13 cellular contexts compared by ENCODE assay signal in genomic region chr3:50290116-50290745, GRCh38. TPM values are rescaled to one million over a fixed set of nuclear protein-coding genes. Genes with fewer than 3 reads are reported as not detected.
DNase-seq lines count a peak whose midpoint lies in the region; ATAC-seq and TF ChIP-seq lines count a peak whose summit lies in the region.
"Had no signal": no experiment of that assay in that cellular context is flagged by ENCODE, and none has a peak within 500 bp of the region (broad histone marks: within the 10 kb centered on the region; RNA-seq: fewer than 3 reads in every experiment).

No MANE protein-coding gene starts in this region.

- H3K27ac ChIP-seq in right atrium auricular region = no peak overlapping the region
- H3K27ac ChIP-seq in Peyer's patch = peak overlapping the region in 2 of 4 donors; percentile 72 to 85

- peaks cover 15% of the 10 kb centered on the region for H3K27me3 Mint-ChIP-seq in endothelial cell (ENCODE audit: unreplicated experiment)
- H3K27me3 Mint-ChIP-seq in stimulated activated naive B cell treated with anti-CD40 and anti-IgM and Interleukin-4, amounts not matched to agents 10 μg/mL and 1 μg/mL and 100 μg/mL, for 72 hours = no peaks in the 10 kb centered on the region
- H3K27me3 Mint-ChIP-seq: CD4-positive, alpha-beta memory T cell had no signal

- H3K4me1 Mint-ChIP-seq in endothelial cell (ENCODE audit: unreplicated experiment) = peaks cover 12% of the 10 kb centered on the region
- H3K4me1 Mint-ChIP-seq in stimulated activated naive B cell treated with anti-CD40 and anti-IgM and Interleukin-4, amounts not matched to agents 10 μg/mL and 1 μg/mL and 100 μg/mL, for 72 hours = peaks cover 20 to 24% of the 10 kb centered on the region in 2 donors

- no peaks in the 10 kb centered on the region for H3K9me3 Mint-ChIP-seq in endothelial cell (ENCODE audit: unreplicated experiment)
- H3K9me3 Mint-ChIP-seq in stimulated activated naive B cell treated with anti-CD40 and anti-IgM and Interleukin-4, amounts not matched to agents 10 μg/mL and 1 μg/mL and 100 μg/mL, for 72 hours = no peaks in the 10 kb centered on the region
- H3K9me3 Mint-ChIP-seq: T-helper 1 cell treated with Interleukin-12 subunit alpha and Interleukin-12 subunit beta and Interleukin-4 antibody, amounts not matched to agents 30 μg/mL and 1 μg/mL, for 36 hours had no signal

- peaks cover 0 to 58% of the 10 kb centered on the region in 2 donors for H3K4me1 ChIP-seq in right atrium auricular region
- H3K4me1 ChIP-seq in Peyer's patch = peaks cover 0 to 15% (median 9%) of the 10 kb centered on the region in 4 donors

- peak overlapping the region; percentile 51 for H3K4me3 Mint-ChIP-seq in endothelial cell (ENCODE audit: unreplicated experiment)
- H3K4me3 Mint-ChIP-seq in stimulated activated naive B cell treated with anti-CD40 and anti-IgM and Interleukin-4, amounts not matched to agents 10 μg/mL and 1 μg/mL and 100 μg/mL, for 72 hours = peak overlapping the region; percentile 16 to 96

- peaks cover 10% of the 10 kb centered on the region for H3K36me3 Mint-ChIP-seq in endothelial cell (ENCODE audit: low read depth, unreplicated experiment)
- H3K36me3 Mint-ChIP-seq in stimulated activated naive B cell treated with anti-CD40 and anti-IgM and Interleukin-4, amounts not matched to agents 10 μg/mL and 1 μg/mL and 100 μg/mL, for 72 hours = peaks cover 29 to 49% of the 10 kb centered on the region in 2 donors

- peak; percentile 51 for DNase-seq in Right ventricle myocardium superior
- DNase-seq in right atrium auricular region (ENCODE audit: low spot score) = no peak
- DNase-seq in Peyer's patch = peak in 2 of 3 donors; percentile 53 to 54
- DNase-seq in endothelial cell (ENCODE audit: low spot score) = no peak
- DNase-seq in stimulated activated naive B cell treated with anti-CD40 and anti-IgM and Interleukin-4, amounts not matched to agents 10 μg/mL and 1 μg/mL and 100 μg/mL, for 72 hours = no peak
- DNase-seq in occipital lobe (lab: John Stamatoyannopoulos, UW) = no peak
- DNase-seq in GM13977 (ENCODE audit: low spot score) = no peak
- DNase-seq: activated CD8-positive, alpha-beta memory T cell treated with anti-CD3 and anti-CD28 coated beads, Interleukin-2, amount 50 U/mL, for 48 hours; NCI-H187 treated with DMSO at 0.1 percent for 48 hours; NK-92 treated with Interleukin-12 subunit alpha and Interleukin-12 subunit beta, amount 100 ng/mL, for 24 hours had no signal

- in situ Hi-C loops in GM13977 (cut with MboI; ENCODE audit: low pct_unique_long_range_greater_than_20kb, low sequenced_read_pairs, unreplicated experiment) = no loop called here

- TF ChIP-seq POLR2A in Peyer's patch (IDR thresholded peaks at IDR 0.05) = no peak

- H3K36me3 ChIP-seq in right atrium auricular region = peaks cover 38% of the 10 kb centered on the region
- H3K36me3 ChIP-seq in Peyer's patch = peaks cover 0 to 38% (median 0%) of the 10 kb centered on the region in 3 donors

- H3K9me3 ChIP-seq in right atrium auricular region = no peaks in the 10 kb centered on the region
- H3K9me3 ChIP-seq in Peyer's patch = no peaks in the 10 kb centered on the region

- H3K27me3 ChIP-seq in right atrium auricular region = no peaks in the 10 kb centered on the region
- no peaks in the 10 kb centered on the region for H3K27me3 ChIP-seq in Peyer's patch

- no peak overlapping the region for H3K27ac Mint-ChIP-seq in endothelial cell (ENCODE audit: unreplicated experiment)
- H3K27ac Mint-ChIP-seq in stimulated activated naive B cell treated with anti-CD40 and anti-IgM and Interleukin-4, amounts not matched to agents 10 μg/mL and 1 μg/mL and 100 μg/mL, for 72 hours = no peak overlapping the region

- intact Hi-C loops in Right ventricle myocardium superior (cut with DNase I) = no loop called here

- TF ChIP-seq CTCF in right atrium auricular region (IDR thresholded peaks at IDR 0.05) (no peak), Peyer's patch (IDR thresholded peaks at IDR 0.05) (no peak), endothelial cell (IDR thresholded peaks at IDR 0.05; ENCODE audit: unreplicated experiment) (no peak), GM13977 (IDR thresholded peaks at IDR 0.05; ENCODE audit: extremely low read depth, insufficient read depth, missing control alignments) (no peak)

- ATAC-seq in Right ventricle myocardium superior (ENCODE audit: poor library complexity) = no peak
- ATAC-seq in stimulated activated naive B cell treated with anti-CD40 and anti-IgM and Interleukin-4, amounts not matched to agents 10 μg/mL and 1 μg/mL and 100 μg/mL, for 72 hours (replicated peaks) = no peak
- ATAC-seq in GM18870 (IDR thresholded peaks at IDR 0.05; ENCODE audit: unreplicated experiment) = no peak

- no peak overlapping the region for H3K4me3 ChIP-seq in right atrium auricular region
- H3K4me3 ChIP-seq in Peyer's patch = no peak overlapping the region

RNA-seq across cellular contexts. Expression of gene IFRD2, which starts 2.0 kb away (rescaled TPM):
- 70.1 TPM for total RNA-seq in Right ventricle myocardium superior
- 10 to 100 TPM; 51.0 to 58.5 TPM for total RNA-seq in right atrium auricular region
- 100 to 1,000 TPM in 3 of 4 donors, 10 to 100 TPM in 1; 75.5 to 205 (median 140) TPM for total RNA-seq in Peyer's patch
- total RNA-seq in endothelial cell (ENCODE audit: unreplicated experiment) = 43.2 TPM
- total RNA-seq in occipital lobe = 15.1 TPM

RNA-seq across cellular contexts. Expression of gene HYAL3, which starts 9.0 kb away (rescaled TPM):
- 1.2 TPM for total RNA-seq in Right ventricle myocardium superior
- 1 to 10 TPM in 1 of 2 donors, under 1 TPM in 1; 0.74 to 3.5 TPM for total RNA-seq in right atrium auricular region
- 1 to 10 TPM; 3.0 to 6.6 (median 4.2) TPM for total RNA-seq in Peyer's patch
- total RNA-seq in endothelial cell (ENCODE audit: unreplicated experiment) = 12.7 TPM
- 6.6 TPM for total RNA-seq in occipital lobe

RNA-seq across cellular contexts. Expression of gene NAA80, which starts 9.0 kb away (rescaled TPM):
- 6.3 TPM for total RNA-seq in Right ventricle myocardium superior
- total RNA-seq in right atrium auricular region = 10 to 100 TPM in 1 of 2 donors, 1 to 10 TPM in 1; 9.0 to 10.7 TPM
- total RNA-seq in Peyer's patch = 10 to 100 TPM in 3 of 4 donors, 1 to 10 TPM in 1; 3.2 to 14.0 (median 12.4) TPM
- total RNA-seq in endothelial cell (ENCODE audit: unreplicated experiment) = 17.1 TPM
- 4.5 TPM for total RNA-seq in occipital lobe

RNA-seq across cellular contexts. Expression of gene LSMEM2, which starts 11.3 kb away (rescaled TPM):
- total RNA-seq in Right ventricle myocardium superior (29.6 TPM), right atrium auricular region (10 to 100 TPM in 1 of 2 donors, 1 to 10 TPM in 1; 9.0 to 10.6 TPM), Peyer's patch (not detected), endothelial cell (ENCODE audit: unreplicated experiment) (0.18 TPM), occipital lobe (0.47 TPM)
- total RNA-seq: CD4-positive, alpha-beta memory T cell had no signal

RNA-seq across cellular contexts. Expression of gene HYAL1, which starts 13.1 kb away (rescaled TPM):
- total RNA-seq in Right ventricle myocardium superior (66.5 TPM), right atrium auricular region (10 to 100 TPM; 38.1 to 40.8 TPM), Peyer's patch (1 to 10 TPM; 1.2 to 5.1 (median 4.6) TPM), endothelial cell (ENCODE audit: unreplicated experiment) (1.6 TPM), occipital lobe (0.16 TPM)

Comparison
In these comparisons a context has a peak if more than half of its experiments do, and no peak if none do; other contexts are left out.
1. DNase-seq: peak in Right ventricle myocardium superior (single experiment) and Peyer's patch (2 of 3); none in right atrium auricular region (single experiment), endothelial cell (single experiment), stimulated activated naive B cell treated with anti-CD40 and anti-IgM and Interleukin-4, amounts not matched to agents 10 μg/mL and 1 μg/mL and 100 μg/mL, for 72 hours (single experiment), occipital lobe (single experiment) and GM13977 (single experiment).